ENCODE assay signal across 12 cellular contexts in the genomic region with DNA sequence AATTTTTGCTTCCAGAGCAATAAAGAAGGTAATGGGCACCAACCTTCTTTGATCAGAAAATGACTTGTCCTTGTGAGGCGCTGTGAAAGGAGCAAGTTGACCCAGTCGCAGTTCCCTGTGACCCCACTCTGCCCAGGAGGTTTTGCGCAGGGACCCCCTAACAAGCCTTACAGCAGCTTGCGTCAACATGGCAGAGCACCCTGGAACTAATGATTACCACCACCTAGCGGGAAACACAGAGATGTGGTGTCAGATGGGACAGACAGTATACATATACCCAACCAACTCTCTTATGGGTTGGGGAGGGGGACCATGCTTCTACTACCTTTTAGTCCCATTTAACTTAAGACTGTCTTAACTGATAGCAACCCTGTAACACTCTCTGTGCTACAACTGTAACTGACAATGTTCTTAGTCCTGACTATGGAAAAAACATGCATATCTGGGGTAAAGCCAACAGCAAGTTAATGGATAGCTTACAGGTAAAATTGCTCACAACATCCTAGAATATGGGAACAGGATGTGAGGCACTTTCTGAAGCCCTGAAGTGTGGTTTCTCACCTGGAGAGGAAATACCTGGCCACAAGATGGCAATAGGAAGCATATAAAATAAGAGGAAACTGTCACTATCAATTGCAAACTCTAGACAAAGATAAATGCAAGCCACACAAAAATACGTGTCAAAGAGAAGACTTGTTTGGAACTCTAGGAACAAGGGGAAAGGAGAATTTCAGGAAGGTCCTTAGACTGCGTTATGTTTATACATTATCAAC. TPM values are rescaled to one million over a fixed set of nuclear protein-coding genes. Genes with fewer than 3 reads are reported as not detected.
DNase-seq lines count a peak whose midpoint lies in the region; ATAC-seq and TF ChIP-seq lines count a peak whose summit lies in the region.
"Had no signal": no experiment of that assay in that cellular context is flagged by ENCODE, and none has a peak within 500 bp of the region (broad histone marks: within the 10 kb centered on the region; RNA-seq: fewer than 3 reads in every experiment).

No MANE protein-coding gene starts in this region.

- peak overlapping the region in 1 of 5 donors; percentile 28 for H3K9ac ChIP-seq in subcutaneous abdominal adipose tissue (ENCODE audit: low read length in 5 of 5)

- H3K9me3 Mint-ChIP-seq in activated naive CD4-positive, alpha-beta T cell treated with anti-CD3 and anti-CD28 coated beads, Interleukin-2, amount 50 U/mL, for 24 hours, result no peaks in the 10 kb centered on the region
- H3K9me3 Mint-ChIP-seq in T-helper 1 cell treated with Interleukin-12 subunit alpha and Interleukin-12 subunit beta and Interleukin-4 antibody, amounts not matched to agents 30 μg/mL and 1 μg/mL, for 36 hours, result no peaks in the 10 kb centered on the region

- no peaks in the 10 kb centered on the region for H3K27me3 ChIP-seq in subcutaneous abdominal adipose tissue (ENCODE audit: control insufficient read depth in 5 of 5, insufficient read depth in 4 of 5, low read length in 5 of 5)

- ATAC-seq in HG03095 (IDR thresholded peaks at IDR 0.05; ENCODE audit: unreplicated experiment) (no peak), GM19397 (IDR thresholded peaks at IDR 0.05; ENCODE audit: unreplicated experiment) (no peak)

- no peak for DNase-seq in activated naive CD4-positive, alpha-beta T cell (lab: John Stamatoyannopoulos, UW)
- DNase-seq in epithelial cell of proximal tubule (ENCODE audit: low read depth), result no peak
- no peak for DNase-seq in NCI-H146 (lab: John Stamatoyannopoulos, UW)
- DNase-seq: effector CD8-positive, alpha-beta T cell; midbrain; PC-9 had no signal

- peaks cover 44% of the 10 kb centered on the region for H3K4me1 Mint-ChIP-seq in activated naive CD4-positive, alpha-beta T cell treated with anti-CD3 and anti-CD28 coated beads, Interleukin-2, amount 50 U/mL, for 24 hours
- peaks cover 39% of the 10 kb centered on the region for H3K4me1 Mint-ChIP-seq in T-helper 1 cell treated with Interleukin-12 subunit alpha and Interleukin-12 subunit beta and Interleukin-4 antibody, amounts not matched to agents 30 μg/mL and 1 μg/mL, for 36 hours (ENCODE audit: low read depth)

- H3K4me3 ChIP-seq in epithelial cell of proximal tubule (ENCODE audit: low read depth, low read length), result no peak overlapping the region
- H3K4me3 ChIP-seq in subcutaneous abdominal adipose tissue (ENCODE audit: low read depth in 1 of 5, low read length in 5 of 5), result no peak overlapping the region
- H3K4me3 ChIP-seq: PC-9 had no signal

- H3K27ac Mint-ChIP-seq in activated naive CD4-positive, alpha-beta T cell treated with anti-CD3 and anti-CD28 coated beads, Interleukin-2, amount 50 U/mL, for 24 hours, result peak overlapping the region; percentile 67
- H3K27ac Mint-ChIP-seq in T-helper 1 cell treated with Interleukin-12 subunit alpha and Interleukin-12 subunit beta and Interleukin-4 antibody, amounts not matched to agents 30 μg/mL and 1 μg/mL, for 36 hours, result peak overlapping the region; percentile 76

- H3K36me3 Mint-ChIP-seq in activated naive CD4-positive, alpha-beta T cell treated with anti-CD3 and anti-CD28 coated beads, Interleukin-2, amount 50 U/mL, for 24 hours, result peaks cover 23% of the 10 kb centered on the region
- peaks cover 46% of the 10 kb centered on the region for H3K36me3 Mint-ChIP-seq in T-helper 1 cell treated with Interleukin-12 subunit alpha and Interleukin-12 subunit beta and Interleukin-4 antibody, amounts not matched to agents 30 μg/mL and 1 μg/mL, for 36 hours (ENCODE audit: low read depth)

- H3K36me3 ChIP-seq in subcutaneous abdominal adipose tissue (ENCODE audit: control insufficient read depth in 5 of 5, insufficient read depth in 5 of 5, low read length in 5 of 5), result peaks cover 23 to 40% (median 35%) of the 10 kb centered on the region in 5 donors

- H3K4me3 Mint-ChIP-seq in activated naive CD4-positive, alpha-beta T cell treated with anti-CD3 and anti-CD28 coated beads, Interleukin-2, amount 50 U/mL, for 24 hours, result peak overlapping the region; percentile 99
- peak overlapping the region; percentile 76 for H3K4me3 Mint-ChIP-seq in T-helper 1 cell treated with Interleukin-12 subunit alpha and Interleukin-12 subunit beta and Interleukin-4 antibody, amounts not matched to agents 30 μg/mL and 1 μg/mL, for 36 hours

- TF ChIP-seq CTCF in epithelial cell of proximal tubule (conservative IDR thresholded peaks at IDR 0.05; ENCODE audit: low read depth, low read length), result peak; percentile 23

- peak overlapping the region; percentile 24 for H3K27ac ChIP-seq in subcutaneous abdominal adipose tissue (ENCODE audit: low read depth, low read length)
- H3K27ac ChIP-seq: PC-9 had no signal

- H3K9me3 ChIP-seq in subcutaneous abdominal adipose tissue (ENCODE audit: control insufficient read depth in 5 of 5, low read length in 5 of 5), result no peaks in the 10 kb centered on the region

- peaks cover 7 to 39% (median 30%) of the 10 kb centered on the region in 5 donors for H3K4me1 ChIP-seq in subcutaneous abdominal adipose tissue (ENCODE audit: control insufficient read depth in 5 of 5, insufficient read depth in 5 of 5, low read length in 5 of 5)

- H3K27me3 Mint-ChIP-seq in activated naive CD4-positive, alpha-beta T cell treated with anti-CD3 and anti-CD28 coated beads, Interleukin-2, amount 50 U/mL, for 24 hours, result no peaks in the 10 kb centered on the region
- H3K27me3 Mint-ChIP-seq in T-helper 1 cell treated with Interleukin-12 subunit alpha and Interleukin-12 subunit beta and Interleukin-4 antibody, amounts not matched to agents 30 μg/mL and 1 μg/mL, for 36 hours (ENCODE audit: low read depth), result no peaks in the 10 kb centered on the region

RNA-seq across cellular contexts. Expression of gene KARS1, which starts 3.0 kb away (rescaled TPM):
- total RNA-seq in epithelial cell of proximal tubule, result 180 and 261 TPM in 2 replicates

RNA-seq across cellular contexts. Expression of gene TERF2IP, which starts 3.1 kb away (rescaled TPM):
- 34.6 and 35.3 TPM in 2 replicates for total RNA-seq in epithelial cell of proximal tubule

RNA-seq across cellular contexts. Expression of gene ADAT1, which starts 21.3 kb away (rescaled TPM):
- total RNA-seq in epithelial cell of proximal tubule, result 47.0 and 71.4 TPM in 2 replicates

RNA-seq across cellular contexts. Expression of gene CPHXL2, which starts 32.4 kb away (rescaled TPM):
- total RNA-seq in epithelial cell of proximal tubule, result not detected in 2 replicates
- total RNA-seq: PC-9, skeletal muscle tissue had no signal

RNA-seq across cellular contexts. Expression of gene DUXB, which starts 56.8 kb away (rescaled TPM):
- total RNA-seq in epithelial cell of proximal tubule, result not detected in 2 replicates
- total RNA-seq: PC-9, skeletal muscle tissue had no signal
